ENCODE assay signal across 22 cellular contexts in genomic region chr20:14521436-14521835, GRCh38.
A peak's percentile ranks its signal among the peaks of the same experiment; 100 is the strongest.
DNase-seq lines count a peak whose midpoint lies in the region; ATAC-seq and TF ChIP-seq lines count a peak whose summit lies in the region.
"Had no signal": no experiment of that assay in that cellular context is flagged by ENCODE, and none has a peak within 500 bp of the region (broad histone marks: within the 10 kb centered on the region; RNA-seq: fewer than 3 reads in every experiment).

No MANE protein-coding gene starts in this region.

- H3K79me2 ChIP-seq in fibroblast of lung (ENCODE audit: control insufficient read depth, insufficient read depth, low read length) (no peaks in the 10 kb centered on the region), osteoblast (ENCODE audit: insufficient read depth, low read length) (no peaks in the 10 kb centered on the region), hepatocyte (no peaks in the 10 kb centered on the region)

- H3K4me3 ChIP-seq in fibroblast of lung (replicated peaks in 1 of 4; ENCODE audit: control extremely low read depth in 1 of 4, insufficient read depth in 1 of 4, low read depth in 3 of 4, low read length in 4 of 4) (no peak overlapping the region), osteoblast (ENCODE audit: insufficient read depth, low read length) (no peak overlapping the region), hepatocyte (no peak overlapping the region)
- H3K4me3 ChIP-seq: ascending aorta, gastroesophageal sphincter, lung, sigmoid colon, transverse colon had no signal

- H3K27me3 ChIP-seq in fibroblast of lung (ENCODE audit: control insufficient read depth, insufficient read depth, low read length) (no peaks in the 10 kb centered on the region), osteoblast (ENCODE audit: insufficient read depth, low read length) (no peaks in the 10 kb centered on the region), hepatocyte (no peaks in the 10 kb centered on the region)
- H3K27me3 ChIP-seq: ascending aorta, gastroesophageal sphincter, sigmoid colon, transverse colon had no signal

- no peak overlapping the region for H3K4me2 ChIP-seq in fibroblast of lung (ENCODE audit: extremely low read depth, insufficient read depth, low read length)
- H3K4me2 ChIP-seq in osteoblast (ENCODE audit: insufficient read depth, low read length): no peak overlapping the region
- H3K4me2 ChIP-seq in hepatocyte: no peak overlapping the region

- POLR2A ChIA-PET in RWPE1 (lab: Yijun Ruan, JAX; ENCODE audit: low non-redundant PET): no interaction called here

- no peaks in the 10 kb centered on the region for H3K9me2 ChIP-seq in hepatocyte (replicated peaks; ENCODE audit: insufficient read depth)

- ATAC-seq in HG03520 (IDR thresholded peaks at IDR 0.05; ENCODE audit: unreplicated experiment) (no peak), GM18861 (IDR thresholded peaks at IDR 0.05; ENCODE audit: unreplicated experiment) (no peak), HG03159 (IDR thresholded peaks at IDR 0.05; ENCODE audit: unreplicated experiment) (no peak)
- ATAC-seq: activated naive CD4-positive, alpha-beta T cell treated with anti-CD3 and anti-CD28 coated beads, Interleukin-2, amount 50 U/mL, for 72 hours; activated T-helper 17 cell treated with anti-CD3 and anti-CD28 coated beads, Interleukin-2, amount 50 U/mL, for 72 hours; gastroesophageal sphincter had no signal

- H3K27ac ChIP-seq in RWPE1: no peak overlapping the region
- no peak overlapping the region for H3K27ac ChIP-seq in fibroblast of lung (ENCODE audit: insufficient read depth, low read length)
- H3K27ac ChIP-seq in osteoblast (ENCODE audit: low read depth, low read length): no peak overlapping the region
- H3K27ac ChIP-seq in hepatocyte: no peak overlapping the region
- H3K27ac ChIP-seq: ascending aorta, gastroesophageal sphincter, sigmoid colon, transverse colon had no signal

- WGBS in hepatocyte (ENCODE audit: low lambda C conversion rate, missing lambda C conversion rate): 92% methylated on average over 1 of the region's 1 CpG

- H2AFZ ChIP-seq in fibroblast of lung (ENCODE audit: low read length) (no peak overlapping the region), osteoblast (ENCODE audit: low read length) (no peak overlapping the region), hepatocyte (no peak overlapping the region)

- no peak overlapping the region for H3K9ac ChIP-seq in fibroblast of lung (ENCODE audit: insufficient read depth, low read length)

- DNase-seq in GM04503 (ENCODE audit: low read depth) (peak; percentile 3), RWPE1 (ENCODE audit: low spot score) (peak; percentile 57), fibroblast of lung (ENCODE audit: low read depth in 2 of 2) (peak; percentile 2 to 9), osteoblast (ENCODE audit: insufficient read length, low spot score, missing footprints) (peak; percentile 30), hepatocyte (ENCODE audit: low spot score) (no peak)
- DNase-seq: activated B cell treated with CpG ODN at 0.5 μM for 24 hours; activated CD4-positive, alpha-beta T cell treated with anti-CD3 and anti-CD28 coated beads, Interleukin-2, amount 50 U/mL, for 48 hours; activated CD8-positive, alpha-beta memory T cell treated with anti-CD3 and anti-CD28 coated beads, Interleukin-2, amount 50 U/mL, for 48 hours; central memory CD4-positive, alpha-beta T cell; islet precursor cell; NCI-H1694 treated with DMSO at 0.1 percent for 48 hours; sigmoid colon; T-helper 9 cell; transverse colon had no signal

- no peaks in the 10 kb centered on the region for H3K9me3 ChIP-seq in fibroblast of lung (ENCODE audit: control insufficient read depth, insufficient read depth, low read depth, low read length)
- H3K9me3 ChIP-seq in osteoblast (ENCODE audit: low read depth, low read length): no peaks in the 10 kb centered on the region
- no peaks in the 10 kb centered on the region for H3K9me3 ChIP-seq in hepatocyte (ENCODE audit: low read depth)
- H3K9me3 ChIP-seq: ascending aorta, gastroesophageal sphincter, sigmoid colon, transverse colon had no signal

- CTCF ChIA-PET in RWPE1 (lab: Yijun Ruan, JAX): interaction anchor here (0.6 to 0.7 kb wide), 2 partner anchors 16 to 145 kb away, joined by 3 read pairs; no protein-coding TSS in a partner anchor

- no peaks in the 10 kb centered on the region for H3K36me3 ChIP-seq in fibroblast of lung (ENCODE audit: control insufficient read depth, insufficient read depth, low read length)
- H3K36me3 ChIP-seq in osteoblast (ENCODE audit: insufficient read depth, low read length): no peaks in the 10 kb centered on the region
- H3K36me3 ChIP-seq in hepatocyte (replicated peaks; ENCODE audit: insufficient read depth, low read depth): no peaks in the 10 kb centered on the region
- H3K36me3 ChIP-seq: ascending aorta, gastroesophageal sphincter, sigmoid colon, transverse colon had no signal

- H3K4me1 ChIP-seq in fibroblast of lung (ENCODE audit: control insufficient read depth, extremely low read depth, insufficient read depth, low read length) (no peaks in the 10 kb centered on the region), osteoblast (ENCODE audit: insufficient read depth, low read length) (no peaks in the 10 kb centered on the region), hepatocyte (ENCODE audit: insufficient read depth) (peaks cover 14% of the 10 kb centered on the region)
- H3K4me1 ChIP-seq: ascending aorta, gastroesophageal sphincter, sigmoid colon, transverse colon had no signal

- H4K20me1 ChIP-seq in fibroblast of lung (ENCODE audit: control insufficient read depth, extremely low read depth, insufficient read depth, low read length) (no peaks in the 10 kb centered on the region), osteoblast (ENCODE audit: insufficient read depth, low read length) (no peaks in the 10 kb centered on the region), hepatocyte (ENCODE audit: insufficient read depth, poor library complexity, severe bottlenecking) (no peaks in the 10 kb centered on the region)

- TF ChIP-seq CTCF in RWPE1 (conservative IDR thresholded peaks at IDR 0.05; ENCODE audit: low read depth) (no peak), fibroblast of lung (conservative IDR thresholded peaks at IDR 0.05 in 1 of 2, IDR thresholded peaks at IDR 0.05 in 1 of 2; ENCODE audit: low read depth in 1 of 2, low read length in 2 of 2) (no peak), osteoblast (IDR thresholded peaks at IDR 0.05; ENCODE audit: extremely low read depth, low read depth, low read length) (no peak), hepatocyte (IDR thresholded peaks at IDR 0.05; ENCODE audit: poor library complexity) (no peak)
